12 cellular contexts compared by ENCODE assay signal in the genomic region with DNA sequence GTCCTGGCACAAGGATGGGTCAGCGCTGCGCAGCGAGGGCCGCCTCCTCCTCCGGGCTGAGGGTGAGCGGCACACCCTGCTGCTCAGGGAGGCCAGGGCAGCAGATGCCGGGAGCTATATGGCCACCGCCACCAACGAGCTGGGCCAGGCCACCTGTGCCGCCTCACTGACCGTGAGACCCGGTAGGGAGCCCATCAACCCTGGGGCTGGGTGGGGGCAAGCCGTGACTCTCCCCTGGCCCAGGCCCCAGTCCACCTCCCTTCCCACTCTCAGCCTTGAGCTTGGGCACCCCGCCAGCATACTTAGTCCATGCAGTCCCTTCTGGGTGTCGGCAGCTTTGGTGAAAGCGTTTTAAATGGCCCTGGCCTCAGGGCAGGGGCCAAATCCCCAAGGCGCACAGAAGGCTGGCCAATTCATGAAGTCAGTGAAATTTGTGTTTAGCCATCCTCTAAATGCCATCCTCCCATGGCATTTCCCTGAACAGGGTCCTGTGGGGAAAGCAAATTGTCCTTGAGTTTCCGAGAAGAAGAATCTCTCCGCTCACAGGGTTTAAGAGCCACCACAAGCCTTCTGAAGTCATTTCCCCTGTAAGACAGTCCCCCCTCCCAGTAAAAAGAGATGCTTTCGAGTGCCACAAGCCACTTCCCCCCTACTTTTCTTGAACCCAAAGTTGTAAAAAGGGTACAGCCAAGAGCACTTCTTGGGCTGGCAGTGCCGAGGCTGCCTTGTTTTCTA. TPM values are rescaled to one million over a fixed set of nuclear protein-coding genes. Genes with fewer than 3 reads are reported as not detected.
DNase-seq lines count a peak whose midpoint lies in the region; ATAC-seq and TF ChIP-seq lines count a peak whose summit lies in the region.
"Had no signal": no experiment of that assay in that cellular context is flagged by ENCODE, and none has a peak within 500 bp of the region (broad histone marks: within the 10 kb centered on the region; RNA-seq: fewer than 3 reads in every experiment).

No MANE protein-coding gene starts in this region.

- H3K27ac ChIP-seq in colonic mucosa (peak overlapping the region; percentile 22), muscle layer of colon (ENCODE audit: low read depth, low read length) (peak overlapping the region; percentile 83), upper lobe of right lung (no peak overlapping the region)

- peak; percentile 32 for DNase-seq in NCI-H69 (lab: John Stamatoyannopoulos, UW)
- DNase-seq in colonic mucosa: no peak
- peak; percentile 63 for DNase-seq in upper lobe of right lung
- DNase-seq in activated CD8-positive, alpha-beta memory T cell treated with anti-CD3 and anti-CD28 coated beads, Interleukin-2, amount 50 U/mL, for 48 hours: no peak
- DNase-seq in NK-92 (lab: John Stamatoyannopoulos, UW; ENCODE audit: unreplicated experiment): no peak
- DNase-seq in NCI-H2227 treated with DMSO at 0.1 percent for 48 hours (lab: John Stamatoyannopoulos, UW): no peak
- DNase-seq: activated CD4-positive, alpha-beta T cell treated with anti-CD3 and anti-CD28 coated beads, Interleukin-2, amount 50 U/mL, for 48 hours; amniotic stem cell; DMS53; NCI-H510A had no signal

- H3K4me1 ChIP-seq in colonic mucosa (no peaks in the 10 kb centered on the region), muscle layer of colon (ENCODE audit: insufficient read depth, low read length) (peaks cover 65% of the 10 kb centered on the region), upper lobe of right lung (no peaks in the 10 kb centered on the region)

- no peaks in the 10 kb centered on the region for H3K9me3 ChIP-seq in colonic mucosa
- no peaks in the 10 kb centered on the region for H3K9me3 ChIP-seq in muscle layer of colon (ENCODE audit: low read length)
- H3K9me3 ChIP-seq in upper lobe of right lung: no peaks in the 10 kb centered on the region

- ATAC-seq in upper lobe of right lung: no peak

- intact Hi-C loops in colonic mucosa (cut with DNase I) (no loop called here), upper lobe of right lung (cut with DNase I) (no loop called here)

- no peak overlapping the region for H3K4me3 ChIP-seq in colonic mucosa
- peak overlapping the region in 1 of 2 donors; percentile 51 for H3K4me3 ChIP-seq in muscle layer of colon (ENCODE audit: low read depth in 1 of 2, low read length in 2 of 2)
- H3K4me3 ChIP-seq in upper lobe of right lung: no peak overlapping the region

- TF ChIP-seq CTCF in colonic mucosa (IDR thresholded peaks at IDR 0.05) (no peak), upper lobe of right lung (IDR thresholded peaks at IDR 0.05) (no peak)

- no peaks in the 10 kb centered on the region for H3K36me3 ChIP-seq in colonic mucosa
- peaks cover 29% of the 10 kb centered on the region for H3K36me3 ChIP-seq in muscle layer of colon (ENCODE audit: insufficient read depth, low read length)
- no peaks in the 10 kb centered on the region for H3K36me3 ChIP-seq in upper lobe of right lung

- no peak overlapping the region for H3K9ac ChIP-seq in colonic mucosa (ENCODE audit: low read depth in 2 of 2, low read length in 2 of 2)
- peak overlapping the region; percentile 95 for H3K9ac ChIP-seq in muscle layer of colon (ENCODE audit: low read length)

- H3K27me3 ChIP-seq in colonic mucosa (peaks cover 23% of the 10 kb centered on the region), muscle layer of colon (ENCODE audit: control insufficient read depth in 1 of 2, insufficient read depth in 2 of 2, low read length in 2 of 2) (no peaks in the 10 kb centered on the region), upper lobe of right lung (peaks cover 31% of the 10 kb centered on the region)

RNA-seq across cellular contexts. Expression of gene SPEG, which starts 17.1 kb away (rescaled TPM):
- total RNA-seq in colonic mucosa: 10 to 100 TPM in 1 of 2 donors, 1 to 10 TPM in 1; 6.2 to 19.3 TPM
- 5.6 TPM for total RNA-seq in upper lobe of right lung

RNA-seq across cellular contexts. Expression of gene DES, which starts 33.6 kb away (rescaled TPM):
- total RNA-seq in colonic mucosa: 100 to 1,000 TPM in 1 of 2 donors, 10 to 100 TPM in 1; 24.0 to 917 TPM
- 59.4 TPM for total RNA-seq in upper lobe of right lung
- total RNA-seq: progenitor cell of endocrine pancreas had no signal

RNA-seq across cellular contexts. Expression of gene GMPPA, which starts 46.9 kb away (rescaled TPM):
- 10 to 100 TPM; 49.7 to 86.1 TPM for total RNA-seq in colonic mucosa
- total RNA-seq in upper lobe of right lung: 25.3 TPM

Comparison
In these comparisons a context has a peak if more than half of its experiments do, and no peak if none do; other contexts are left out.
1. DNase-seq: peak in NCI-H69 (single experiment) and upper lobe of right lung (single experiment); none in colonic mucosa (single experiment), activated CD8-positive, alpha-beta memory T cell treated with anti-CD3 and anti-CD28 coated beads, Interleukin-2, amount 50 U/mL, for 48 hours (single experiment), NK-92 (single experiment) and NCI-H2227 treated with DMSO at 0.1 percent for 48 hours (single experiment).